In genomic region chr4:2220016-2220620, GRCh38 we compare ENCODE assay signal across 8 cellular contexts. TPM values are rescaled to one million over a fixed set of nuclear protein-coding genes. Genes with fewer than 3 reads are reported as not detected.
DNase-seq lines count a peak whose midpoint lies in the region; ATAC-seq lines count a peak whose summit lies in the region.

No MANE protein-coding gene starts in this region.

- H3K79me1 ChIP-seq in mesenchymal stem cell (replicated peaks; ENCODE audit: low read length, poor library complexity, severe bottlenecking) = no peaks in the 10 kb centered on the region

- no peak overlapping the region for H3K4me3 ChIP-seq in effector memory CD4-positive, alpha-beta T cell (ENCODE audit: insufficient read depth, low read depth, low read length, poor library complexity, severe bottlenecking)
- no peak overlapping the region for H3K4me3 ChIP-seq in mesenchymal stem cell (ENCODE audit: insufficient read depth in 1 of 2, low read depth in 1 of 2, low read length in 2 of 2)

- no peaks in the 10 kb centered on the region for H3K9me3 ChIP-seq in effector memory CD4-positive, alpha-beta T cell (ENCODE audit: control insufficient read depth, low read length)
- no peaks in the 10 kb centered on the region for H3K9me3 ChIP-seq in mesenchymal stem cell (ENCODE audit: control insufficient read depth, low read length)

- no peak overlapping the region for H4K91ac ChIP-seq in mesenchymal stem cell (ENCODE audit: low read length)

- no peak overlapping the region for H2BK15ac ChIP-seq in mesenchymal stem cell (ENCODE audit: low read depth, poor library complexity, severe bottlenecking)

- no peak overlapping the region for H3K27ac Mint-ChIP-seq in activated CD8-positive, alpha-beta T cell treated with anti-CD3 and anti-CD28 coated beads, Interleukin-2, amount 10 ng/mL, durations not matched to agents 7 days and 5 days

- H3K9ac ChIP-seq in mesenchymal stem cell (ENCODE audit: low read length) = no peak overlapping the region

- no peak overlapping the region for H3K27ac ChIP-seq in effector memory CD4-positive, alpha-beta T cell (ENCODE audit: insufficient read depth, low read length, poor library complexity, severe bottlenecking)
- no peak overlapping the region for H3K27ac ChIP-seq in mesenchymal stem cell (ENCODE audit: low read length, poor library complexity, severe bottlenecking)

- H3K4ac ChIP-seq in mesenchymal stem cell (ENCODE audit: low read depth in 1 of 2, low read length in 2 of 2) = no peak overlapping the region

- H2BK5ac ChIP-seq in mesenchymal stem cell (ENCODE audit: low read depth, low read length, poor library complexity, severe bottlenecking) = no peak overlapping the region

- no peak overlapping the region for H4K8ac ChIP-seq in mesenchymal stem cell (ENCODE audit: low read length)

- CTCF ChIA-PET in activated CD8-positive, alpha-beta T cell treated with anti-CD3 and anti-CD28 coated beads, Interleukin-2, amount 10 ng/mL, durations not matched to agents 7 days and 5 days (lab: Charles Lee) = interaction anchor here (0.6 to 5.5 kb wide), 37 partner anchors 8 to 477 kb away, joined by 3 to 43 read pairs (median 6); partner anchors contain the start of genes CFAP99, HAUS3, MXD4 and POLN

- H3K23ac ChIP-seq in mesenchymal stem cell (ENCODE audit: low read length in 2 of 2) = no peak overlapping the region

- H2AFZ ChIP-seq in mesenchymal stem cell (ENCODE audit: low read depth, low read length) = no peak overlapping the region

- peaks cover 5% of the 10 kb centered on the region for H3K4me1 ChIP-seq in effector memory CD4-positive, alpha-beta T cell (ENCODE audit: control insufficient read depth, insufficient read depth, low read length, poor library complexity, severe bottlenecking)
- H3K4me1 ChIP-seq in mesenchymal stem cell (ENCODE audit: control insufficient read depth, insufficient read depth, low read depth, low read length) = peaks cover 6% of the 10 kb centered on the region

- H2BK12ac ChIP-seq in mesenchymal stem cell (ENCODE audit: low read length in 2 of 2) = no peak overlapping the region

- H3K18ac ChIP-seq in mesenchymal stem cell (ENCODE audit: low read depth in 1 of 2, low read length in 2 of 2) = no peak overlapping the region

- H2AK5ac ChIP-seq in mesenchymal stem cell (ENCODE audit: low read length, severe bottlenecking) = no peak overlapping the region

- no peaks in the 10 kb centered on the region for H3K27me3 ChIP-seq in effector memory CD4-positive, alpha-beta T cell (replicated peaks; ENCODE audit: control insufficient read depth, insufficient read depth, low read length, poor library complexity, severe bottlenecking)
- H3K27me3 ChIP-seq in mesenchymal stem cell (ENCODE audit: control insufficient read depth in 1 of 2, insufficient read depth in 1 of 2, low read length in 2 of 2) = no peaks in the 10 kb centered on the region

- H3K36me3 ChIP-seq in effector memory CD4-positive, alpha-beta T cell (ENCODE audit: control insufficient read depth, insufficient read depth, low read length) = peaks cover 5% of the 10 kb centered on the region
- H3K36me3 ChIP-seq in mesenchymal stem cell (ENCODE audit: control insufficient read depth in 1 of 2, insufficient read depth in 2 of 2, low read depth in 1 of 2, low read length in 2 of 2) = peaks cover 2 to 12% of the 10 kb centered on the region in 2 experiments

- POLR2A ChIA-PET in activated CD8-positive, alpha-beta T cell treated with anti-CD3 and anti-CD28 coated beads, Interleukin-2, amount 10 ng/mL, durations not matched to agents 7 days and 5 days (lab: Charles Lee) = interaction anchor here (0.8 to 1.1 kb wide), 4 partner anchors 21 to 249 kb away, joined by 3 to 6 read pairs (median 4); partner anchors contain the start of genes HAUS3, POLN and RNF4

- no peak overlapping the region for H2BK120ac ChIP-seq in mesenchymal stem cell (ENCODE audit: low read depth, low read length)

- H3K9me3 Mint-ChIP-seq in activated CD8-positive, alpha-beta T cell treated with anti-CD3 and anti-CD28 coated beads, Interleukin-2, amount 10 ng/mL, durations not matched to agents 7 days and 5 days (ENCODE audit: insufficient read depth) = no peaks in the 10 kb centered on the region

- peaks cover 12% of the 10 kb centered on the region for H3K4me1 Mint-ChIP-seq in activated CD8-positive, alpha-beta T cell treated with anti-CD3 and anti-CD28 coated beads, Interleukin-2, amount 10 ng/mL, durations not matched to agents 7 days and 5 days (ENCODE audit: low read depth)

- 19% methylated on average over 10 of the region's 10 CpGs for WGBS in mesenchymal stem cell

- DNase-seq in DMS153 treated with DMSO at 0.1 percent for 48 hours (lab: John Stamatoyannopoulos, UW; ENCODE audit: unreplicated experiment) (peak; percentile 52), NCI-H774 (lab: John Stamatoyannopoulos, UW) (peak; percentile 40), mesenchymal stem cell (peak; percentile 76)
- peak; percentile 85 for DNase-seq in activated CD8-positive, alpha-beta T cell treated with anti-CD3 and anti-CD28 coated beads, Interleukin-2, amount 10 ng/mL, durations not matched to agents 7 days and 5 days
- DNase-seq in effector memory CD4-positive, alpha-beta T cell = peak; percentile 55 to 67 (median 57)
- peak; percentile 41 to 57 for DNase-seq in stimulated activated CD8-positive, alpha-beta memory T cell treated with anti-CD3 and anti-CD28 coated beads, Interleukin-15, amount 100 ng/mL, for 4 hours (ENCODE audit: low read depth in 2 of 2)

- peak; percentile 54 for ATAC-seq in HG03095 (IDR thresholded peaks at IDR 0.05; ENCODE audit: unreplicated experiment)
- ATAC-seq in activated CD8-positive, alpha-beta T cell treated with anti-CD3 and anti-CD28 coated beads, Interleukin-2, amount 10 ng/mL, durations not matched to agents 7 days and 5 days = peak; percentile 90
- ATAC-seq in GM21619 (IDR thresholded peaks at IDR 0.05; ENCODE audit: unreplicated experiment) = no peak

- no peak overlapping the region for H3K4me2 ChIP-seq in mesenchymal stem cell (ENCODE audit: low read length, poor library complexity, severe bottlenecking)

- no peak overlapping the region for H3K14ac ChIP-seq in mesenchymal stem cell (ENCODE audit: low read length in 2 of 2)

- H3K4me3 Mint-ChIP-seq in activated CD8-positive, alpha-beta T cell treated with anti-CD3 and anti-CD28 coated beads, Interleukin-2, amount 10 ng/mL, durations not matched to agents 7 days and 5 days = no peak overlapping the region

- H3K27me3 Mint-ChIP-seq in activated CD8-positive, alpha-beta T cell treated with anti-CD3 and anti-CD28 coated beads, Interleukin-2, amount 10 ng/mL, durations not matched to agents 7 days and 5 days (ENCODE audit: low read depth) = no peaks in the 10 kb centered on the region

- H3K36me3 Mint-ChIP-seq in activated CD8-positive, alpha-beta T cell treated with anti-CD3 and anti-CD28 coated beads, Interleukin-2, amount 10 ng/mL, durations not matched to agents 7 days and 5 days (ENCODE audit: low read depth) = peaks cover 4% of the 10 kb centered on the region

RNA-seq across cellular contexts. Expression of gene HAUS3, which starts 21.8 kb away (rescaled TPM):
- total RNA-seq in activated CD8-positive, alpha-beta T cell treated with anti-CD3 and anti-CD28 coated beads, Interleukin-2, amount 10 ng/mL, durations not matched to agents 7 days and 5 days = 10 to 100 TPM; 22.0 to 25.8 TPM
- polyA plus RNA-seq in mesenchymal stem cell (2013, experiment 1 of 2) = 7.1 TPM
- polyA plus RNA-seq in mesenchymal stem cell (2013, experiment 2 of 2) = 7.2 TPM

RNA-seq across cellular contexts. Expression of gene POLN, which starts 21.8 kb away (rescaled TPM):
- total RNA-seq in activated CD8-positive, alpha-beta T cell treated with anti-CD3 and anti-CD28 coated beads, Interleukin-2, amount 10 ng/mL, durations not matched to agents 7 days and 5 days = 1 to 10 TPM; 2.4 to 2.5 TPM
- polyA plus RNA-seq in mesenchymal stem cell (2013, experiment 1 of 2) = 1.0 TPM
- polyA plus RNA-seq in mesenchymal stem cell (2013, experiment 2 of 2) = 1.1 TPM

RNA-seq across cellular contexts. Expression of gene MXD4, which starts 41.8 kb away (rescaled TPM):
- 1 to 10 TPM; 5.9 to 6.9 TPM for total RNA-seq in activated CD8-positive, alpha-beta T cell treated with anti-CD3 and anti-CD28 coated beads, Interleukin-2, amount 10 ng/mL, durations not matched to agents 7 days and 5 days
- 61.3 TPM for polyA plus RNA-seq in mesenchymal stem cell (2013, experiment 1 of 2)
- 61.0 TPM for polyA plus RNA-seq in mesenchymal stem cell (2013, experiment 2 of 2)
